28 cellular contexts compared by ENCODE assay signal in the genomic region with DNA sequence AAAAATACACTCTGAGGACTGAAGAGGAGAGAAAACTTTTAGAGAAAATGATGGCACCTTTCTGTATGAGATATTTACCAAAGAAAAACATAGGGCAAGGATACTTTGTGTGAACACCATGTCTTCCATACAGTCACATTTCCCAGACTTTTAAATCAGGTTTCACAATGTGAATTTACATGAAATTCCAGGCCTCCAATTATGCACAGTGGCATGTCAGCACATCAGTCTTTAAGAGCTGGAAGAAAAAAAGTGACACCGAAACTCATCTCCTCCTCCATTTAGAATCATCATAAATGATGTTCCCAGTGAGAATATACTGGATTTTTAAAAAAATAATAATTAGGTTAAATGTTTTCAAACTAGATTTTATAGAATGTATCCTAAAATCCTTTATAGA.
"Had no signal": no experiment of that assay in that cellular context is flagged by ENCODE, and none has a peak within 500 bp of the region (broad histone marks: within the 10 kb centered on the region; RNA-seq: fewer than 3 reads in every experiment).

No MANE protein-coding gene starts in this region.

- H3K36me3 ChIP-seq: brain microvascular endothelial cell, cardiac muscle cell, SJCRH30, WERI-Rb-1 had no signal

- H3K4me1 ChIP-seq: SJCRH30 had no signal

- H3K27me3 ChIP-seq: cardiac muscle cell, SJCRH30 had no signal

- H3K27ac ChIP-seq: brain microvascular endothelial cell, cardiac muscle cell, SJCRH30, SK-N-MC, WERI-Rb-1 had no signal

- H3K9me3 Mint-ChIP-seq: activated CD4-positive, alpha-beta memory T cell treated with anti-CD3 and anti-CD28 coated beads, Interleukin-2, amount 10 ng/mL, durations not matched to agents 7 days and 5 days; activated naive CD4-positive, alpha-beta T cell treated with anti-CD3 and anti-CD28 coated beads, Interleukin-2, amount 10 ng/mL, durations not matched to agents 7 days and 5 days; activated naive CD8-positive, alpha-beta T cell treated with anti-CD3 and anti-CD28 coated beads, Interleukin-2, amount 50 U/mL, for 24 hours; central memory CD8-positive, alpha-beta T cell had no signal

- H3K27ac Mint-ChIP-seq: activated CD4-positive, alpha-beta memory T cell treated with anti-CD3 and anti-CD28 coated beads, Interleukin-2, amount 10 ng/mL, durations not matched to agents 7 days and 5 days; activated CD8-positive, alpha-beta memory T cell treated with anti-CD3 and anti-CD28 coated beads, Interleukin-2, amount 10 ng/mL, durations not matched to agents 7 days and 5 days; activated naive CD4-positive, alpha-beta T cell treated with anti-CD3 and anti-CD28 coated beads, Interleukin-2, amount 10 ng/mL, durations not matched to agents 7 days and 5 days; activated naive CD8-positive, alpha-beta T cell; activated naive CD8-positive, alpha-beta T cell treated with anti-CD3 and anti-CD28 coated beads, Interleukin-2, amount 50 U/mL, for 24 hours had no signal

- H3K4me1 Mint-ChIP-seq: activated CD4-positive, alpha-beta memory T cell treated with anti-CD3 and anti-CD28 coated beads, Interleukin-2, amount 10 ng/mL, durations not matched to agents 7 days and 5 days; activated CD8-positive, alpha-beta memory T cell treated with anti-CD3 and anti-CD28 coated beads, Interleukin-2, amount 10 ng/mL, durations not matched to agents 7 days and 5 days; activated naive CD4-positive, alpha-beta T cell treated with anti-CD3 and anti-CD28 coated beads, Interleukin-2, amount 10 ng/mL, durations not matched to agents 7 days and 5 days; central memory CD8-positive, alpha-beta T cell had no signal

- ATAC-seq: activated CD8-positive, alpha-beta memory T cell treated with anti-CD3 and anti-CD28 coated beads, Interleukin-2, amount 10 ng/mL, durations not matched to agents 7 days and 5 days; activated naive CD8-positive, alpha-beta T cell treated with anti-CD3 and anti-CD28 coated beads, Interleukin-2, amount 50 U/mL, for 24 hours had no signal

- H3K9me3 ChIP-seq: SJCRH30 had no signal

- H3K27me3 Mint-ChIP-seq: activated CD4-positive, alpha-beta memory T cell treated with anti-CD3 and anti-CD28 coated beads, Interleukin-2, amount 10 ng/mL, durations not matched to agents 7 days and 5 days; activated naive CD4-positive, alpha-beta T cell treated with anti-CD3 and anti-CD28 coated beads, Interleukin-2, amount 10 ng/mL, durations not matched to agents 7 days and 5 days had no signal

- DNase-seq: activated CD4-positive, alpha-beta memory T cell treated with anti-CD3 and anti-CD28 coated beads, Interleukin-2, amount 10 ng/mL, durations not matched to agents 7 days and 5 days; activated CD4-positive, alpha-beta T cell treated with anti-CD3 and anti-CD28 coated beads for 1 hour; activated CD4-positive, alpha-beta T cell treated with anti-CD3 and anti-CD28 coated beads for 48 hours; activated CD4-positive, CD25-positive, alpha-beta regulatory T cell; activated CD8-positive, alpha-beta memory T cell treated with anti-CD3 and anti-CD28 coated beads for 24 hours; activated CD8-positive, alpha-beta memory T cell treated with anti-CD3 and anti-CD28 coated beads, Interleukin-2, amount 10 ng/mL, durations not matched to agents 7 days and 5 days; activated CD8-positive, alpha-beta memory T cell treated with anti-CD3 and anti-CD28 coated beads, Interleukin-2, amount 50 U/mL, for 48 hours; activated effector memory CD4-positive, alpha-beta T cell treated with Interleukin-2 at 50 U/mL for 16 hours; activated naive CD4-positive, alpha-beta T cell treated with anti-CD3 and anti-CD28 coated beads, Interleukin-2, amount 10 ng/mL, durations not matched to agents 7 days and 5 days; activated naive CD8-positive, alpha-beta T cell treated with anti-CD3 and anti-CD28 coated beads, Interleukin-2, amount 50 U/mL, for 24 hours; activated T-cell treated with anti-CD3 and anti-CD28 coated beads, Interleukin-2, amount 50 U/mL, for 48 hours; amniotic stem cell; aorta; brain microvascular endothelial cell; NCI-H1105; NCI-H1417 treated with DMSO at 0.1 percent for 48 hours; NCI-H1694; NCI-H1930; NCI-H2081 treated with DMSO at 0.1 percent for 48 hours; NCI-H524 treated with DMSO at 0.1 percent for 48 hours; SHP77; SJCRH30; T1000; WERI-Rb-1 had no signal

- H3K36me3 Mint-ChIP-seq: activated CD8-positive, alpha-beta memory T cell treated with anti-CD3 and anti-CD28 coated beads, Interleukin-2, amount 10 ng/mL, durations not matched to agents 7 days and 5 days; activated naive CD4-positive, alpha-beta T cell treated with anti-CD3 and anti-CD28 coated beads, Interleukin-2, amount 10 ng/mL, durations not matched to agents 7 days and 5 days; activated naive CD8-positive, alpha-beta T cell had no signal

- H3K4me3 ChIP-seq: cardiac muscle cell, SJCRH30, SK-N-MC had no signal

- H3K4me3 Mint-ChIP-seq: activated CD4-positive, alpha-beta memory T cell treated with anti-CD3 and anti-CD28 coated beads, Interleukin-2, amount 10 ng/mL, durations not matched to agents 7 days and 5 days; activated CD8-positive, alpha-beta memory T cell treated with anti-CD3 and anti-CD28 coated beads, Interleukin-2, amount 10 ng/mL, durations not matched to agents 7 days and 5 days; activated naive CD4-positive, alpha-beta T cell treated with anti-CD3 and anti-CD28 coated beads, Interleukin-2, amount 10 ng/mL, durations not matched to agents 7 days and 5 days; activated naive CD8-positive, alpha-beta T cell; activated naive CD8-positive, alpha-beta T cell treated with anti-CD3 and anti-CD28 coated beads, Interleukin-2, amount 50 U/mL, for 24 hours; central memory CD8-positive, alpha-beta T cell had no signal
